ENCODE assay signal across 8 cellular contexts in genomic region chr7:142412551-142413193, GRCh38.
DNase-seq lines count a peak whose midpoint lies in the region; ATAC-seq and TF ChIP-seq lines count a peak whose summit lies in the region.

No MANE protein-coding gene starts in this region.

- H3K4me3 ChIP-seq in stomach: no peak overlapping the region

- no peaks in the 10 kb centered on the region for H3K9me3 ChIP-seq in stomach

- TF ChIP-seq CTCF in RWPE1 (conservative IDR thresholded peaks at IDR 0.05; ENCODE audit: low read depth) (no peak; the same call in 1 of the 2 replicates), mesothelial cell of epicardium (IDR thresholded peaks at IDR 0.05; ENCODE audit: unreplicated experiment) (peak; percentile 41), stomach (IDR thresholded peaks at IDR 0.05) (peak in 1 of 7 experiments; percentile 19)

- no peak overlapping the region for H3K4me3 Mint-ChIP-seq in mesothelial cell of epicardium

- no peaks in the 10 kb centered on the region for H3K27me3 ChIP-seq in stomach

- no peaks in the 10 kb centered on the region for H3K9me3 Mint-ChIP-seq in mesothelial cell of epicardium

- TF ChIP-seq POLR2A in stomach (IDR thresholded peaks at IDR 0.05): no peak

- no peaks in the 10 kb centered on the region for H3K27me3 Mint-ChIP-seq in mesothelial cell of epicardium (ENCODE audit: low read depth)

- H3K27ac Mint-ChIP-seq in mesothelial cell of epicardium: no peak overlapping the region

- CTCF ChIA-PET in RWPE1 (lab: Yijun Ruan, JAX): no interaction called here

- ATAC-seq in HG03139 (IDR thresholded peaks at IDR 0.05; ENCODE audit: unreplicated experiment): peak; percentile 78

- POLR2A ChIA-PET in RWPE1 (lab: Yijun Ruan, JAX; ENCODE audit: low non-redundant PET): no interaction called here

- no peaks in the 10 kb centered on the region for H3K4me1 ChIP-seq in stomach

- no peaks in the 10 kb centered on the region for H3K4me1 Mint-ChIP-seq in mesothelial cell of epicardium

- H3K36me3 ChIP-seq in stomach: no peaks in the 10 kb centered on the region

- no peak for TF ChIP-seq EP300 in stomach (IDR thresholded peaks at IDR 0.05)

- H3K27ac ChIP-seq in RWPE1: no peak overlapping the region
- no peak overlapping the region for H3K27ac ChIP-seq in stomach

- intact Hi-C loops in stomach (cut with DNase I; ENCODE audit: low total_unique reads): no loop called here

- peak; percentile 70 for DNase-seq in D341Med (ENCODE audit: low spot score)
- DNase-seq in GM19238 (ENCODE audit: insufficient read length, low spot score): peak; percentile 18
- DNase-seq in RWPE1 (ENCODE audit: low spot score): peak; percentile 5
- peak; percentile 19 for DNase-seq in central memory CD4-positive, alpha-beta T cell
- no peak for DNase-seq in mesothelial cell of epicardium (ENCODE audit: low spot score in 2 of 2, unreplicated experiment in 2 of 2)
- DNase-seq in stomach: no peak
- DNase-seq in NCI-H2196 (lab: John Stamatoyannopoulos, UW; ENCODE audit: unreplicated experiment): no peak

- H3K36me3 Mint-ChIP-seq in mesothelial cell of epicardium: no peaks in the 10 kb centered on the region

- 64 to 90% (median 83%) methylated on average over 2 of the region's 2 CpGs for WGBS in stomach, 5 donors

Comparison
In these comparisons a context has a peak if more than half of its experiments do, and no peak if none do; other contexts are left out.
1. DNase-seq: peak in D341Med (single experiment), GM19238 (single experiment), RWPE1 (single experiment) and central memory CD4-positive, alpha-beta T cell (single experiment); none in mesothelial cell of epicardium (0 of 2), stomach (single experiment) and NCI-H2196 (single experiment).